19 cellular contexts compared by ENCODE assay signal in the genomic region with DNA sequence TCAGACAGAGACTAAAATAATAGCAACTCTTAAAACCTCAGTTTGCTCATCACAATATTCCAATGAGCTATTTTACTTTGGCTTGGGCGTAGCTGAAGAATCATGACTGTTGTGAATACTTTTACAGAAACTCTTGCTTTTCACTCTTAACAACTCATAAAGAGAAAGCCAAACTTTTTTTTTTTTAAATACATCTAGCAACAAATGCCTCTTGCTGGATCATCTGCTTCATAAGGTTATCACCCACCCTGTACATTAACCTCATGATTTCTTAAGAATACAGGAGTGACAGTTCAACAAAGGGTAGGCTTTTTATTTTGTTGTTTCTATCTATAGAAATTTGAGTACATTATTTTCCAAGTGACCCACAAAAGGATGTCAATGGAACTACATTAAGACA.
"Had no signal": no experiment of that assay in that cellular context is flagged by ENCODE, and none has a peak within 500 bp of the region (broad histone marks: within the 10 kb centered on the region; RNA-seq: fewer than 3 reads in every experiment).

No MANE protein-coding gene starts in this region.

- H3K27ac ChIP-seq: coronary artery, dorsolateral prefrontal cortex, esophagus muscularis mucosa, gastrocnemius medialis, heart right ventricle, left lung, lower lobe of right lung had no signal

- DNase-seq: dermis blood vessel endothelial cell; dorsolateral prefrontal cortex; effector CD4-positive, alpha-beta T cell; effector memory CD4-positive, alpha-beta T cell; foreskin melanocyte; gastrocnemius medialis; glutamatergic neuron; head of caudate nucleus; heart right ventricle; hippocampal formation; left cardiac atrium; left lung; left ventricle myocardium superior; lower lobe of right lung; mesenchymal stem cell; midbrain; naive thymus-derived CD4-positive, alpha-beta T cell had no signal

- H3K4me3 Mint-ChIP-seq: naive thymus-derived CD4-positive, alpha-beta T cell had no signal

- H3K9me3 ChIP-seq: esophagus muscularis mucosa, gastrocnemius medialis, heart right ventricle, left lung, lower lobe of right lung had no signal

- H3K27ac Mint-ChIP-seq: naive thymus-derived CD4-positive, alpha-beta T cell had no signal

- H3K4me1 ChIP-seq: left lung had no signal

- H3K36me3 ChIP-seq: esophagus muscularis mucosa, gastrocnemius medialis, heart right ventricle, left lung, lower lobe of right lung had no signal

- H3K36me3 Mint-ChIP-seq: naive thymus-derived CD4-positive, alpha-beta T cell had no signal

- H3K4me3 ChIP-seq: coronary artery, dorsolateral prefrontal cortex, esophagus muscularis mucosa, gastrocnemius medialis, heart right ventricle, left lung, lower lobe of right lung had no signal

- ATAC-seq: gastrocnemius medialis; heart right ventricle; left cardiac atrium; left lung; left ventricle myocardium superior; lower lobe of right lung; naive thymus-derived CD4-positive, alpha-beta T cell had no signal

- H3K4me1 Mint-ChIP-seq: naive thymus-derived CD4-positive, alpha-beta T cell had no signal

- H3K27me3 ChIP-seq: dorsolateral prefrontal cortex, esophagus muscularis mucosa, gastrocnemius medialis, heart right ventricle, left lung had no signal
